ENCODE assay signal across 8 cellular contexts in the genomic region with DNA sequence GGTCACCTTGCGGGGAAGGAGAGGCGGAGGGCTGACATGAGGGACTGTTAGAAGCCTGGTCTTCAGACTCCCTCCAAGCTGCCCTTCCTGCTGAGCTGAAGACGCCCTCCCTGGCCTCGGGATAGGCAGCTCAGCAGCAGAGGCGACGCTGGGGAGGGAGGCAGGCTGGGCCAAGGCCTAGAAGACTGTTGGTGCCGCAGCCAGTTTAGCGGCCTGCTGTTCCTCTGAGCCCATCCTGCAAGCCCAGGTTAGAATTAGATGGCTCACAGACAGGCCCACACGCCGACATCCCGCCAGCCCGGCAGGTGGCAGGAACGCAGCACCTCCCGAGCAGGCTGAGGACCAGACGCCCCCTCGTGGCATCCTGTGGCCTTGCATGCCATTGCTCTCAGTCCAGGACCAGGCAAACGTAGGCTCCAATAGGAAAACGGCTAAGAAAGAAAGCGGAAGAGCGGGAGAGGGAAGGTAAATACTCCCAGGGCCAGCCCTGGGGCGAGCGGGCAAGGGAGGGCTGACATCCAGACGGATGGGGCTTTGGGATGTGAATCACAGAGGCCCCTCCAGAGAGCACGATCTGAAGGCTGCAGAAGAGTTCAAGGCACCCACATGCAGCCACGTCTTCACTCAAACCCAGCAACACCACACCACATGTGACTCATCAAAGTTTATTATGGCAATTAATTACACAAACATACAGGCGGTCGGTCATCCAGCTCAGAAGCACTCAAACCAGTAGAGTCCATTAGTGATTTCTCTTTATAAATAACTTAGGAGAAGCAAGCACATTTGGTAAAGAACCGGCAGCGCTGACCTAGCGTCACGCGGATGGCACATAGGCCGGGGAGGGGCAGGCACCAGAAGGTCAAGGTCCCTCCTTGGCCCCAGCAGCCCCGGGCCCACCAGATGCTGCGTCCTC. TPM values are rescaled to one million over a fixed set of nuclear protein-coding genes. Genes with fewer than 3 reads are reported as not detected.
DNase-seq lines count a peak whose midpoint lies in the region; ATAC-seq and TF ChIP-seq lines count a peak whose summit lies in the region.

No MANE protein-coding gene starts in this region.

- H3K9me3 Mint-ChIP-seq in CD14-positive monocyte: no peaks in the 10 kb centered on the region
- H3K9me3 Mint-ChIP-seq in IgD-negative memory B cell: no peaks in the 10 kb centered on the region

- H3K4me3 ChIP-seq in neural cell (ENCODE audit: low read length) (no peak overlapping the region), stomach smooth muscle (ENCODE audit: low read length in 2 of 2) (peak overlapping the region; percentile 1 to 64)

- no peak overlapping the region for H2AFZ ChIP-seq in neural cell (ENCODE audit: low read depth, low read length)

- peaks cover 7% of the 10 kb centered on the region for H3K4me1 Mint-ChIP-seq in CD14-positive monocyte
- peaks cover 4 to 8% (median 5%) of the 10 kb centered on the region in 3 donors for H3K4me1 Mint-ChIP-seq in IgD-negative memory B cell

- H3K79me2 ChIP-seq in neural cell (replicated peaks; ENCODE audit: insufficient read depth, low read length): no peaks in the 10 kb centered on the region

- H3K4me2 ChIP-seq in neural cell (ENCODE audit: low read length): no peak overlapping the region

- H3K27me3 ChIP-seq in neural cell (ENCODE audit: insufficient read depth, low read depth, low read length): no peaks in the 10 kb centered on the region
- no peaks in the 10 kb centered on the region for H3K27me3 ChIP-seq in stomach smooth muscle (ENCODE audit: control insufficient read depth in 1 of 2, insufficient read depth in 2 of 2, low read length in 2 of 2)

- TF ChIP-seq CTCF in CD14-positive monocyte (IDR thresholded peaks at IDR 0.05) (peak; percentile 100), neural cell (IDR thresholded peaks at IDR 0.05; ENCODE audit: poor library complexity, severe bottlenecking) (peak; percentile 100)

- no peaks in the 10 kb centered on the region for H3K36me3 ChIP-seq in neural cell (ENCODE audit: insufficient read depth, low read length)
- H3K36me3 ChIP-seq in stomach smooth muscle (ENCODE audit: control insufficient read depth in 2 of 2, insufficient read depth in 2 of 2, low read length in 2 of 2): peaks cover 3 to 18% of the 10 kb centered on the region in 2 donors

- ATAC-seq in GM21381 (IDR thresholded peaks at IDR 0.05; ENCODE audit: unreplicated experiment): peak; percentile 91

- peak; percentile 100 for TF ChIP-seq RAD21 in neural cell (conservative IDR thresholded peaks at IDR 0.05)

- H3K36me3 Mint-ChIP-seq in CD14-positive monocyte (peaks cover 43 to 56% of the 10 kb centered on the region in 2 donors), IgD-negative memory B cell (no peaks in the 10 kb centered on the region)

- no peaks in the 10 kb centered on the region for H3F3A ChIP-seq in neural cell (ENCODE audit: insufficient read depth, low read length, poor library complexity, severe bottlenecking)

- peak overlapping the region; percentile 50 for H3K9ac ChIP-seq in neural cell (ENCODE audit: low read length)
- H3K9ac ChIP-seq in stomach smooth muscle (ENCODE audit: low read length in 2 of 2): peak overlapping the region; percentile 1 to 60

- H3K4me3 Mint-ChIP-seq in CD14-positive monocyte: peak overlapping the region; percentile 52 to 58
- H3K4me3 Mint-ChIP-seq in IgD-negative memory B cell: peak overlapping the region in 1 of 4 donors; percentile 30

- H3K27ac Mint-ChIP-seq in CD14-positive monocyte (peak overlapping the region; percentile 4 to 86 (median 81)), IgD-negative memory B cell (peak overlapping the region in 2 of 3 donors; percentile 34 to 68)

- no peak overlapping the region for H3K27ac ChIP-seq in neural cell (ENCODE audit: low read length)
- H3K27ac ChIP-seq in stomach smooth muscle (ENCODE audit: low read length): peak overlapping the region; percentile 46

- DNase-seq in CD14-positive monocyte (ENCODE audit: low spot score): peak; percentile 87
- peak; percentile 96 for DNase-seq in activated CD8-positive, alpha-beta memory T cell treated with anti-CD3 and anti-CD28 coated beads, Interleukin-2, amount 50 U/mL, for 48 hours
- peak; percentile 73 for DNase-seq in fibroblast of gingiva (ENCODE audit: low read depth)
- no peak for DNase-seq in KG1 (lab: John Stamatoyannopoulos, UW)

- intact Hi-C loops in CD14-positive monocyte (cut with micrococcal nuclease): loop anchor here (1.0 to 10.0 kb wide), 5 partner anchors 43 to 295 kb away; no protein-coding TSS in a partner anchor

- H3K27me3 Mint-ChIP-seq in CD14-positive monocyte (ENCODE audit: low read depth in 3 of 3) (peaks cover 0 to 1% (median 0%) of the 10 kb centered on the region in 3 donors), IgD-negative memory B cell (no peaks in the 10 kb centered on the region)

- no peaks in the 10 kb centered on the region for H4K20me1 ChIP-seq in neural cell (ENCODE audit: insufficient read depth)

- H3K9me2 ChIP-seq in neural cell (ENCODE audit: insufficient read depth, low read length): no peaks in the 10 kb centered on the region

- peak; percentile 46 for TF ChIP-seq EP300 in neural cell (conservative IDR thresholded peaks at IDR 0.05; ENCODE audit: poor library complexity, severe bottlenecking)

- H3K9me3 ChIP-seq in neural cell (ENCODE audit: low read length): no peaks in the 10 kb centered on the region
- no peaks in the 10 kb centered on the region for H3K9me3 ChIP-seq in stomach smooth muscle (ENCODE audit: control insufficient read depth in 2 of 2, low read length in 2 of 2)

- H3K4me1 ChIP-seq in stomach smooth muscle (ENCODE audit: control insufficient read depth, insufficient read depth, low read length): peaks cover 32% of the 10 kb centered on the region

TF ChIP-seq in neural cell, 6 proteins besides CTCF, POLR2A, EP300 and RAD21:
- TF ChIP-seq SMC3 (conservative IDR thresholded peaks at IDR 0.05; ENCODE audit: poor library complexity) (peak; percentile 100), EZH2 (IDR thresholded peaks at IDR 0.05; ENCODE audit: borderline replicate concordance, insufficient read depth, low read length, poor library complexity, severe bottlenecking) (no peak), REST (IDR thresholded peaks at IDR 0.05; ENCODE audit: borderline replicate concordance) (no peak), MXI1 (conservative IDR thresholded peaks at IDR 0.05; ENCODE audit: poor library complexity, severe bottlenecking) (peak; percentile 69), POLR2AphosphoS5 (IDR thresholded peaks at IDR 0.05) (no peak), TAF1 (IDR thresholded peaks at IDR 0.05; ENCODE audit: low read depth) (no peak)
TF ChIP-seq in neural cell: peak in this region for 2.

RNA-seq across cellular contexts. Expression of gene CD5, which starts 27.6 kb away (rescaled TPM):
- polyA plus RNA-seq in CD14-positive monocyte (under 1 TPM; 0.34 to 0.61 TPM), IgD-negative memory B cell (7.7 TPM), neural cell (not detected in 2 replicates)
- polyA minus RNA-seq in neural cell: not detected in 2 replicates

RNA-seq across cellular contexts. Expression of gene VPS37C, which starts 31.4 kb away (rescaled TPM):
- polyA plus RNA-seq in CD14-positive monocyte (1 to 10 TPM; 1.9 to 3.8 TPM), IgD-negative memory B cell (2.0 TPM), neural cell (7.2 and 7.3 TPM in 2 replicates)
- 7.6 and 11.4 TPM in 2 replicates for polyA minus RNA-seq in neural cell
